ENCODE assay signal across 20 cellular contexts in the genomic region with DNA sequence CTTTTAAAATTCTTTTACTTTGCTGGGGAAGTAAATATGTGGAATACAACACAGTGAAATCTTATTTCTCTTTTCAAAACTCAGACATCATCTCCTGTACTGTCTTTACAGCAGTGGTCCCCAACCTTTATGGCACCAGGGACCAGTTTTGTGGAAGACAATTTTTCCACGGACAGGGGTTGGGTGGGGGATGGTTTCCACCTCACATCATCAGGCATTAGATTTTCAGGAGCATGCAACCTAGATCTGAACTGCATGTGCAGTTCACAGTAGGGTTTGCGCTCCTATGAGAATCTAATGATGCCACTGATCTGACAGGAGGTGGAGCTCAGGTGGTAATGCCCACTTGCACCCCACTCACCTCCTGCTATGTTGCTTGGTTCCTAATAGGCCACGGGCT. TPM values are rescaled to one million over a fixed set of nuclear protein-coding genes. Genes with fewer than 3 reads are reported as not detected.
DNase-seq lines count a peak whose midpoint lies in the region; ATAC-seq, FAIRE-seq and TF ChIP-seq lines count a peak whose summit lies in the region.
"Had no signal": no experiment of that assay in that cellular context is flagged by ENCODE, and none has a peak within 500 bp of the region (broad histone marks: within the 10 kb centered on the region; RNA-seq: fewer than 3 reads in every experiment).

No MANE protein-coding gene starts in this region.

- in situ Hi-C loops in HepG2 (cut with HindIII; ENCODE audit: extremely low pct_ligation_motif_present, low pct_unique_long_range_greater_than_20kb): no loop called here

- TF ChIP-seq RAD21 in HepG2 (CRISPR knock-in tag; IDR thresholded peaks at IDR 0.05): no peak

- peaks cover 12% of the 10 kb centered on the region for H3K9me3 ChIP-seq in HepG2 (ENCODE audit: low read length)
- peaks cover 0 to 3% (median 0%) of the 10 kb centered on the region in 4 donors for H3K9me3 ChIP-seq in right lobe of liver
- H3K9me3 ChIP-seq in endodermal cell (ENCODE audit: control insufficient read depth, low read length): peaks cover 35% of the 10 kb centered on the region

- H3K4me3 ChIP-seq in HepG2 (replicated peaks in 1 of 3; ENCODE audit: insufficient read depth in 1 of 3, low read depth in 2 of 3, low read length in 3 of 3) (no peak overlapping the region), right lobe of liver (no peak overlapping the region), endodermal cell (ENCODE audit: low read length) (peak overlapping the region; percentile 42)
- H3K4me3 ChIP-seq: BLaER1, GM23338 had no signal

- H3K4me1 ChIP-seq in HepG2 (ENCODE audit: insufficient read depth, low read length) (peaks cover 14% of the 10 kb centered on the region), right lobe of liver (peaks cover 0 to 18% (median 5%) of the 10 kb centered on the region in 4 donors), endodermal cell (ENCODE audit: control insufficient read depth, insufficient read depth, low read length) (no peaks in the 10 kb centered on the region)
- H3K4me1 ChIP-seq: BLaER1 had no signal

- ATAC-seq in HepG2 (no peak), right lobe of liver (no peak), HG02571 (IDR thresholded peaks at IDR 0.05; ENCODE audit: unreplicated experiment) (no peak)
- ATAC-seq in stimulated activated effector memory CD8-positive, alpha-beta T cell treated with anti-CD3 and anti-CD28 coated beads, Interleukin-12 subunit alpha, Interleukin-12 subunit beta, amount 100 ng/mL, for 72 hours: no peak
- ATAC-seq: CD8-positive, alpha-beta T cell; GM23338; HCT116 had no signal

- H3K4me1 Mint-ChIP-seq in endodermal cell: peaks cover 8% of the 10 kb centered on the region
- H3K4me1 Mint-ChIP-seq in stimulated activated effector memory CD8-positive, alpha-beta T cell treated with anti-CD3 and anti-CD28 coated beads, Interleukin-12 subunit alpha, Interleukin-12 subunit beta, amount 100 ng/mL, for 72 hours: peaks cover 11% of the 10 kb centered on the region
- H3K4me1 Mint-ChIP-seq: GM23338, H9 had no signal

- no peak overlapping the region for H2AFZ ChIP-seq in HepG2 (ENCODE audit: low read length)
- H2AFZ ChIP-seq: GM23338 had no signal

- no peak overlapping the region for H3K4me3 Mint-ChIP-seq in endodermal cell
- no peak overlapping the region for H3K4me3 Mint-ChIP-seq in stimulated activated effector memory CD8-positive, alpha-beta T cell treated with anti-CD3 and anti-CD28 coated beads, Interleukin-12 subunit alpha, Interleukin-12 subunit beta, amount 100 ng/mL, for 72 hours
- H3K4me3 Mint-ChIP-seq: B cell; CD4-positive, CD25-positive, alpha-beta regulatory T cell; CD8-positive, alpha-beta T cell; GM23338; H9 had no signal

- no peak for TF ChIP-seq POLR2A in HepG2 (IDR thresholded peaks at IDR 0.05; ENCODE audit: insufficient read depth in 1 of 2, low read depth in 2 of 2, low read length in 2 of 2)
- no peak for TF ChIP-seq POLR2A in right lobe of liver (IDR thresholded peaks at IDR 0.05)

- H3K79me2 ChIP-seq in HepG2 (ENCODE audit: insufficient read depth, low read length): no peaks in the 10 kb centered on the region

- 98% methylated on average over 2 of the region's 3 CpGs for WGBS in HepG2 (ENCODE audit: low lambda C conversion rate)
- WGBS in right lobe of liver (ENCODE audit: insufficient coverage, low coverage, low lambda C conversion rate, missing lambda C conversion rate): 97% methylated on average over 3 of the region's 3 CpGs
- 97 to 100% methylated on average over 2 to 3 of the region's 3 CpGs for WGBS in endodermal cell (ENCODE audit: insufficient coverage in 1 of 2, insufficient read length in 1 of 2), 2 experiments

- no peak overlapping the region for H3K27ac Mint-ChIP-seq in endodermal cell
- H3K27ac Mint-ChIP-seq in stimulated activated effector memory CD8-positive, alpha-beta T cell treated with anti-CD3 and anti-CD28 coated beads, Interleukin-12 subunit alpha, Interleukin-12 subunit beta, amount 100 ng/mL, for 72 hours: peak overlapping the region; percentile 26
- H3K27ac Mint-ChIP-seq: B cell, GM23338 had no signal

- H3K9me3 Mint-ChIP-seq in endodermal cell: peaks cover 19% of the 10 kb centered on the region
- H3K9me3 Mint-ChIP-seq in stimulated activated effector memory CD8-positive, alpha-beta T cell treated with anti-CD3 and anti-CD28 coated beads, Interleukin-12 subunit alpha, Interleukin-12 subunit beta, amount 100 ng/mL, for 72 hours: no peaks in the 10 kb centered on the region

- no peak overlapping the region for H3K4me2 ChIP-seq in HepG2 (ENCODE audit: low read depth, low read length)
- H3K4me2 ChIP-seq: BLaER1, GM23338 had no signal

- no peak for FAIRE-seq in HepG2 (lab: Jason Lieb, UNC)
- FAIRE-seq: A204.1, G401.6, GM12892 had no signal

- H3K27me3 ChIP-seq in HepG2 (ENCODE audit: control insufficient read depth in 1 of 2, insufficient read depth in 2 of 2, low read length in 2 of 2) (no peaks in the 10 kb centered on the region), right lobe of liver (no peaks in the 10 kb centered on the region), endodermal cell (ENCODE audit: control insufficient read depth, insufficient read depth, low read length, poor library complexity, severe bottlenecking) (no peaks in the 10 kb centered on the region)
- H3K27me3 ChIP-seq: BLaER1 had no signal

- no peak for DNase-seq in HepG2 (ENCODE audit: low spot score)
- no peak for DNase-seq in right lobe of liver
- no peak for DNase-seq in endodermal cell
- no peak for DNase-seq in stimulated activated effector memory CD8-positive, alpha-beta T cell treated with anti-CD3 and anti-CD28 coated beads, Interleukin-12 subunit alpha, Interleukin-12 subunit beta, amount 100 ng/mL, for 72 hours (ENCODE audit: low spot score in 2 of 2)
- DNase-seq in middle frontal gyrus (ENCODE audit: extremely low spot score, low spot score): no peak
- DNase-seq: Caco-2; CD4-positive, CD25-positive, alpha-beta regulatory T cell; CD8-positive, alpha-beta T cell; DMS153; DND-41; H9 had no signal

- peaks cover 0 to 3% of the 10 kb centered on the region in 2 experiments; a peak in 2 of 5 replicates for H3K36me3 ChIP-seq in HepG2 (replicated peaks in 1 of 2; ENCODE audit: control insufficient read depth in 1 of 2, insufficient read depth in 2 of 2, low read length in 2 of 2)
- H3K36me3 ChIP-seq in right lobe of liver: no peaks in the 10 kb centered on the region
- H3K36me3 ChIP-seq in endodermal cell (ENCODE audit: control insufficient read depth, insufficient read depth, low read length): peaks cover 48% of the 10 kb centered on the region

- H3K36me3 Mint-ChIP-seq in endodermal cell (ENCODE audit: low read depth): peaks cover 32% of the 10 kb centered on the region
- H3K36me3 Mint-ChIP-seq in stimulated activated effector memory CD8-positive, alpha-beta T cell treated with anti-CD3 and anti-CD28 coated beads, Interleukin-12 subunit alpha, Interleukin-12 subunit beta, amount 100 ng/mL, for 72 hours: peaks cover 30% of the 10 kb centered on the region

- no peak overlapping the region for H3K9ac ChIP-seq in HepG2 (ENCODE audit: insufficient read depth, low read depth, low read length)
- H3K9ac ChIP-seq in endodermal cell (ENCODE audit: extremely low read depth, low read length, poor library complexity, severe bottlenecking): no peak overlapping the region
- H3K9ac ChIP-seq: BLaER1 had no signal

- no peaks in the 10 kb centered on the region for H4K20me1 ChIP-seq in HepG2 (ENCODE audit: insufficient read depth, low read length)
- H4K20me1 ChIP-seq: BLaER1 had no signal

- no peak for TF ChIP-seq CTCF in HepG2 (CRISPR knock-in tag; IDR thresholded peaks at IDR 0.05)
- no peak for TF ChIP-seq CTCF in right lobe of liver (IDR thresholded peaks at IDR 0.05)
- TF ChIP-seq CTCF in endodermal cell (conservative IDR thresholded peaks at IDR 0.05): no peak

- H3K27me3 Mint-ChIP-seq in endodermal cell (ENCODE audit: insufficient read depth): no peaks in the 10 kb centered on the region
- H3K27me3 Mint-ChIP-seq: B cell; CD4-positive, CD25-positive, alpha-beta regulatory T cell had no signal

- POLR2A ChIA-PET in HepG2 (lab: Yijun Ruan, JAX): no interaction called here

- no peak for TF ChIP-seq EP300 in HepG2 (IDR thresholded peaks at IDR 0.05; ENCODE audit: low read depth in 2 of 2, low read length in 2 of 2)
- TF ChIP-seq EP300 in HepG2 (CRISPR knock-in tag; IDR thresholded peaks at IDR 0.05; ENCODE audit: borderline replicate concordance): no peak

- intact Hi-C loops in HepG2 (cut with micrococcal nuclease; ENCODE audit: unreplicated experiment) (no loop called here), right lobe of liver (cut with DNase I) (no loop called here)

- BruUV-seq in HepG2 (replicated peaks; lab: Mats Ljungman, UMichigan): no TSS peak

- H3K27ac ChIP-seq in HepG2 (ENCODE audit: extremely low read length, insufficient read depth, low read length) (no peak overlapping the region), right lobe of liver (no peak overlapping the region), endodermal cell (ENCODE audit: low read depth, low read length) (no peak overlapping the region)
- H3K27ac ChIP-seq: BLaER1, C4-2B had no signal

- CTCF ChIA-PET in HepG2 (lab: Yijun Ruan, JAX; ENCODE audit: low intra/inter-chr PET ratio, low total read pairs): no interaction called here

RNA-seq across cellular contexts. Expression of a gene that starts 12.2 kb away (rescaled TPM):
- total RNA-seq in HepG2 (2016; rRNA removed; fragmentation: Illumina TruSeq; extraction: Trizol): 25.6 and 26.9 TPM in 2 replicates
- 17.9 and 19.9 TPM in 2 replicates for total RNA-seq in HepG2 (2016; cell fraction: cytosol; rRNA removed; fragmentation: Illumina TruSeq; extraction: Trizol; ENCODE audit: low read depth)
- 26.6 and 27.6 TPM in 2 replicates for total RNA-seq in HepG2 (2016; cell fraction: insoluble cytoplasmic fraction; rRNA removed; fragmentation: Illumina TruSeq; extraction: Trizol)
- 31.1 and 33.1 TPM in 2 replicates for total RNA-seq in HepG2 (2016; cell fraction: membrane; rRNA removed; fragmentation: Illumina TruSeq; extraction: Trizol)
- 15.4 and 16.4 TPM in 2 replicates for total RNA-seq in HepG2 (2016; cell fraction: nucleus; rRNA removed; fragmentation: Illumina TruSeq; extraction: Trizol)
- polyA plus RNA-seq in HepG2 (2011; rRNA removed): 20.8 and 27.7 TPM in 2 replicates
- 12.3 and 20.7 TPM in 2 replicates for polyA plus RNA-seq in HepG2 (2011; cell fraction: cytosol; rRNA removed)
- 3.3 and 4.4 TPM in 2 replicates for polyA plus RNA-seq in HepG2 (2011; cell fraction: nucleus; rRNA removed)
- 20.8 and 25.5 TPM in 2 replicates for polyA plus RNA-seq in HepG2 (2012)
- polyA plus RNA-seq in HepG2 (2016; cell fraction: cytosol; fragmentation: Illumina TruSeq; extraction: Trizol; ENCODE audit: low read depth): 18.6 and 27.4 TPM in 2 replicates
- 32.4 and 33.8 TPM in 2 replicates for polyA plus RNA-seq in HepG2 (2016; cell fraction: insoluble cytoplasmic fraction; fragmentation: Illumina TruSeq; extraction: Trizol; ENCODE audit: low read depth)
- 30.4 and 37.5 TPM in 2 replicates for polyA plus RNA-seq in HepG2 (2016; cell fraction: membrane; fragmentation: Illumina TruSeq; extraction: Trizol; ENCODE audit: low read depth)
- polyA plus RNA-seq in HepG2 (2016; cell fraction: nucleus; fragmentation: Illumina TruSeq; extraction: Trizol; ENCODE audit: insufficient read depth, low read depth): 23.7 and 24.2 TPM in 2 replicates
- 6.9 and 8.6 TPM in 2 replicates for polyA minus RNA-seq in HepG2 (2011; rRNA and poly(A)+ RNA removed; ENCODE audit: low replicate concordance)
- 5.4 and 6.6 TPM in 2 replicates for polyA minus RNA-seq in HepG2 (2011; cell fraction: cytosol; rRNA and poly(A)+ RNA removed)
- 3.6 and 5.1 TPM in 2 replicates for polyA minus RNA-seq in HepG2 (2011; cell fraction: nucleus; rRNA and poly(A)+ RNA removed)
- 10 to 100 TPM in 1 of 6 experiments, 1 to 10 TPM in 5; 6.6 to 10.4 (median 8.0) TPM for total RNA-seq in right lobe of liver
- total RNA-seq in endodermal cell: 10 to 100 TPM; 20.0 to 32.2 TPM
- 37.9 TPM for polyA plus RNA-seq in endodermal cell (2013, experiment 1 of 2)
- 34.9 TPM for polyA plus RNA-seq in endodermal cell (2013, experiment 2 of 2)

RNA-seq across cellular contexts. Expression of a gene that starts 12.6 kb away (rescaled TPM):
- 9.2 and 10.2 TPM in 2 replicates for total RNA-seq in HepG2 (2016; rRNA removed; fragmentation: Illumina TruSeq; extraction: Trizol)
- 1.7 and 2.2 TPM in 2 replicates for total RNA-seq in HepG2 (2016; cell fraction: cytosol; rRNA removed; fragmentation: Illumina TruSeq; extraction: Trizol; ENCODE audit: low read depth)
- total RNA-seq in HepG2 (2016; cell fraction: insoluble cytoplasmic fraction; rRNA removed; fragmentation: Illumina TruSeq; extraction: Trizol): 7.8 and 9.8 TPM in 2 replicates
- total RNA-seq in HepG2 (2016; cell fraction: membrane; rRNA removed; fragmentation: Illumina TruSeq; extraction: Trizol): 6.1 and 6.8 TPM in 2 replicates
- total RNA-seq in HepG2 (2016; cell fraction: nucleus; rRNA removed; fragmentation: Illumina TruSeq; extraction: Trizol): 13.9 and 15.6 TPM in 2 replicates
- 4.3 and 7.4 TPM in 2 replicates for polyA plus RNA-seq in HepG2 (2011; rRNA removed)
- 2.8 and 3.6 TPM in 2 replicates for polyA plus RNA-seq in HepG2 (2011; cell fraction: cytosol; rRNA removed)
- polyA plus RNA-seq in HepG2 (2011; cell fraction: nucleus; rRNA removed): 2.2 and 3.6 TPM in 2 replicates
- polyA plus RNA-seq in HepG2 (2012): 4.2 and 5.9 TPM in 2 replicates
- 1.4 and 1.7 TPM in 2 replicates for polyA plus RNA-seq in HepG2 (2016; cell fraction: cytosol; fragmentation: Illumina TruSeq; extraction: Trizol; ENCODE audit: low read depth)
- polyA plus RNA-seq in HepG2 (2016; cell fraction: insoluble cytoplasmic fraction; fragmentation: Illumina TruSeq; extraction: Trizol; ENCODE audit: low read depth): 4.1 and 4.6 TPM in 2 replicates
- 2.7 TPM in 2 replicates for polyA plus RNA-seq in HepG2 (2016; cell fraction: membrane; fragmentation: Illumina TruSeq; extraction: Trizol; ENCODE audit: low read depth)
- polyA plus RNA-seq in HepG2 (2016; cell fraction: nucleus; fragmentation: Illumina TruSeq; extraction: Trizol; ENCODE audit: insufficient read depth, low read depth): 12.9 and 13.8 TPM in 2 replicates
- polyA minus RNA-seq in HepG2 (2011; rRNA and poly(A)+ RNA removed; ENCODE audit: low replicate concordance): 5.8 and 9.3 TPM in 2 replicates
- polyA minus RNA-seq in HepG2 (2011; cell fraction: cytosol; rRNA and poly(A)+ RNA removed): 6.3 and 7.1 TPM in 2 replicates
- 16.0 and 16.5 TPM in 2 replicates for polyA minus RNA-seq in HepG2 (2011; cell fraction: nucleus; rRNA and poly(A)+ RNA removed)
- total RNA-seq in right lobe of liver: 1 to 10 TPM; 2.4 to 6.8 (median 5.5) TPM
- total RNA-seq in endodermal cell: 10 to 100 TPM; 15.4 to 20.6 TPM
- polyA plus RNA-seq in endodermal cell (2013, experiment 1 of 2): 25.1 TPM
- 23.5 TPM for polyA plus RNA-seq in endodermal cell (2013, experiment 2 of 2)
